Comparison of ENCODE assay signal across 10 cellular contexts in genomic region chr6:133854633-133855598, GRCh38. TPM values are rescaled to one million over a fixed set of nuclear protein-coding genes. Genes with fewer than 3 reads are reported as not detected.
A peak's percentile ranks its signal among the peaks of the same experiment; 100 is the strongest.
DNase-seq lines count a peak whose midpoint lies in the region; ATAC-seq, FAIRE-seq and TF ChIP-seq lines count a peak whose summit lies in the region.
"Had no signal": no experiment of that assay in that cellular context is flagged by ENCODE, and none has a peak within 500 bp of the region (broad histone marks: within the 10 kb centered on the region; RNA-seq: fewer than 3 reads in every experiment).

No MANE protein-coding gene starts in this region.

- H3K4me3 ChIP-seq in astrocyte of the spinal cord (ENCODE audit: low read depth, low read length) (peak overlapping the region; percentile 34), kidney (ENCODE audit: low read length in 2 of 2) (peak overlapping the region in 1 of 2 donors; percentile 19)

- peak; percentile 4 for DNase-seq in stimulated activated CD4-positive, alpha-beta T cell treated with anti-CD3 and anti-CD28 coated beads, Interleukin-1b, Interleukin-23, amount 100 ng/mL, for 48 hours
- DNase-seq in stimulated activated CD4-positive, alpha-beta T cell treated with anti-CD3 and anti-CD28 coated beads, Interleukin-4, amount 100 ng/mL, for 24 hours = no peak
- DNase-seq in astrocyte of the spinal cord (ENCODE audit: low read depth, low spot score) = no peak
- DNase-seq in kidney = peak; percentile 76
- DNase-seq in AML-193 (lab: John Stamatoyannopoulos, UW) = no peak
- DNase-seq: activated CD4-positive, alpha-beta T cell treated with anti-CD3 and anti-CD28 coated beads, Interleukin-2, amount 50 U/mL, for 1 hour; CD8-positive, alpha-beta memory T cell had no signal

- in situ Hi-C loops in astrocyte of the spinal cord (cut with HindIII; ENCODE audit: low sequenced_read_pairs) = no loop called here

- H3K27ac ChIP-seq in kidney (ENCODE audit: low read depth in 2 of 2, low read length in 2 of 2) = peak overlapping the region in 1 of 2 donors; percentile 15

- TF ChIP-seq CTCF in astrocyte of the spinal cord (IDR thresholded peaks at IDR 0.05; ENCODE audit: low read depth, low read length) (peak; percentile 28), kidney (IDR thresholded peaks at IDR 0.05; ENCODE audit: borderline replicate concordance, extremely low read depth, insufficient read depth) (no peak)

- intact Hi-C loops in kidney (cut with DNase I) = no loop called here

- no peaks in the 10 kb centered on the region for H3K4me1 ChIP-seq in kidney (ENCODE audit: control insufficient read depth in 1 of 2, insufficient read depth in 1 of 2, low read depth in 1 of 2, low read length in 2 of 2)

- ATAC-seq in activated CD4-positive, CD25-positive, alpha-beta regulatory T cell treated with anti-CD3 and anti-CD28 coated beads, Interleukin-2, amount 50 U/mL, for 24 hours = no peak
- ATAC-seq in GM18511 (IDR thresholded peaks at IDR 0.05; ENCODE audit: unreplicated experiment) = no peak
- no peak for ATAC-seq in GM21825 (IDR thresholded peaks at IDR 0.05; ENCODE audit: unreplicated experiment)

- no peak for FAIRE-seq in kidney (lab: Jason Lieb, UNC)

- H3K9me3 ChIP-seq in kidney (ENCODE audit: control insufficient read depth in 1 of 2, low read length in 2 of 2) = peaks cover 0 to 2% of the 10 kb centered on the region in 2 donors

- no peaks in the 10 kb centered on the region for H3K36me3 ChIP-seq in kidney (ENCODE audit: control insufficient read depth in 1 of 2, insufficient read depth in 2 of 2, low read length in 2 of 2)

- no peak overlapping the region for H3K9ac ChIP-seq in kidney (ENCODE audit: low read length in 2 of 2)

RNA-seq across cellular contexts. Expression of gene TCF21, which starts 34.0 kb away (rescaled TPM):
- 6.3 TPM for total RNA-seq in kidney
- 28.8 TPM for polyA plus RNA-seq in kidney (ENCODE audit: insufficient read depth, low read depth, low replicate concordance)
- total RNA-seq: CD8-positive, alpha-beta memory T cell had no signal
- polyA plus RNA-seq: CD8-positive, alpha-beta memory T cell had no signal

Comparison
In these comparisons a context has a peak if more than half of its experiments do, and no peak if none do; other contexts are left out.
1. DNase-seq: peak in stimulated activated CD4-positive, alpha-beta T cell treated with anti-CD3 and anti-CD28 coated beads, Interleukin-1b, Interleukin-23, amount 100 ng/mL, for 48 hours (single experiment) and kidney (single experiment); none in stimulated activated CD4-positive, alpha-beta T cell treated with anti-CD3 and anti-CD28 coated beads, Interleukin-4, amount 100 ng/mL, for 24 hours (single experiment), astrocyte of the spinal cord (single experiment) and AML-193 (0 of 2).